17 cellular contexts compared by ENCODE assay signal in the genomic region with DNA sequence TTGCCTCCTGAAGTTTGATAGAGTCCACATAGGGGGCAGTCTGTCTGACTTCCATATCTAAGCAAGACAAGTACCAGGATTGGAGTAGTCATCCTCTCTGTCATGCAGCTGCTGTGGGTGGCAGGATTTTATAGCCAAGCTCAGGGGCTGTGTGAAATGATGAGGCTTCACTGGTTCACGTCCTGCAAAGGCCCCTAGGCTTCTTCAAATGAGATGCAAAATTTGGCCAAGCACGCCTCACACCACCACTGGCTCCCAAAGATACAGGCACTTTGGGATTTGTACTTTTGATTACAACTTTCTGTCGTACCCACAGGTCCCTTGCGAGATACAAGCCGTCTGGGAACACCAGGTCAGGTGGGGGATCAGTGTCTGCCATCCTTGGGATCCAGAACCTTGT.
"Had no signal": no experiment of that assay in that cellular context is flagged by ENCODE, and none has a peak within 500 bp of the region (broad histone marks: within the 10 kb centered on the region; RNA-seq: fewer than 3 reads in every experiment).

No MANE protein-coding gene starts in this region.

- H3K4me3 Mint-ChIP-seq: effector memory CD8-positive, alpha-beta T cell; naive thymus-derived CD8-positive, alpha-beta T cell; type B pancreatic cell had no signal

- H3K9me3 Mint-ChIP-seq: type B pancreatic cell had no signal

- H3K27ac Mint-ChIP-seq: effector memory CD8-positive, alpha-beta T cell; naive thymus-derived CD8-positive, alpha-beta T cell; type B pancreatic cell had no signal

- H3K27me3 Mint-ChIP-seq: effector memory CD8-positive, alpha-beta T cell; naive thymus-derived CD8-positive, alpha-beta T cell; type B pancreatic cell had no signal

- H3K36me3 Mint-ChIP-seq: type B pancreatic cell had no signal

- DNase-seq: effector memory CD8-positive, alpha-beta T cell; foreskin keratinocyte; kidney; left cardiac atrium; left ventricle myocardium superior; mesendoderm; posterior cingulate gyrus; right cardiac atrium; small intestine; stimulated activated CD4-positive, alpha-beta T cell treated with anti-CD3 and anti-CD28 coated beads, Interleukin-12 subunit alpha, Interleukin-12 subunit beta, amount 100 ng/mL, for 4 hours; stimulated activated naive CD8-positive, alpha-beta T cell treated with anti-CD3 and anti-CD28 coated beads, Interleukin-15, Interleukin-2, amounts not matched to agents 100 U/mL and 50 U/mL, for 24 hours; thyroid gland had no signal

- H3K27me3 ChIP-seq: neutrophil, suprapubic skin, thyroid gland had no signal

- ATAC-seq: effector memory CD8-positive, alpha-beta T cell; foreskin keratinocyte; left cardiac atrium; left ventricle myocardium superior; naive thymus-derived CD8-positive, alpha-beta T cell; right cardiac atrium; stimulated activated naive CD8-positive, alpha-beta T cell treated with anti-CD3 and anti-CD28 coated beads, Interleukin-15, Interleukin-2, amounts not matched to agents 100 U/mL and 50 U/mL, for 24 hours had no signal

- H3K4me1 ChIP-seq: foreskin keratinocyte, suprapubic skin, thyroid gland had no signal

- H3K4me3 ChIP-seq: hepatocyte, suprapubic skin, thyroid gland had no signal

- H3K27ac ChIP-seq: foreskin keratinocyte, hepatocyte, neutrophil, suprapubic skin, thyroid gland had no signal

- H3K36me3 ChIP-seq: suprapubic skin, thyroid gland had no signal

- H3K9me3 ChIP-seq: neutrophil, suprapubic skin, thyroid gland had no signal
